In the genomic region with DNA sequence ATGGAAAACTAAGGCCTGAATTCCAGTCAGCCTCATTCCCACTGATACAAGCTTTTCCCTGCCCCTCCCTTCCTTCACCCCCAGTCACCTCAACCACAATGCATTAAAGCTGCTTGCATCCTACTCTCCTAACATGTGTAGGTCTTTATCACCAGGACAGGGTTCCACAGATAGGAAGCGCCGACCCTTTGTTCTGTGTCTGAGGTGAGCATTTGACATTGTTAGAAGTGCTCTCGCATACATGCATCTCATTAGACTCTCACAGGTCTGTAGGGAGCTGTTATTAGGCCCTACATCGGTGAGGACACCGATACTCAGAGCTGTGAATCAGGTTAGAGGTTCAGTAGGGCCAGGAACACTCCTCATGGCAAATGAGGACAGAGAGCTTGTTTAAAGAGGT, we compare ENCODE assay signal across 1 cellular context.
TF ChIP-seq lines count a peak whose summit lies in the region.

No MANE protein-coding gene starts in this region.

TF ChIP-seq in GM23338, 12 proteins besides CTCF, POLR2A, EP300 and RAD21:
- TF ChIP-seq ZNF462 (CRISPR knock-in tag; IDR thresholded peaks at IDR 0.05) = no peak
- TF ChIP-seq CREB1 (CRISPR knock-in tag; IDR thresholded peaks at IDR 0.05; ENCODE audit: low read depth) = no peak
- TF ChIP-seq ZNF331 (CRISPR knock-in tag; IDR thresholded peaks at IDR 0.05; ENCODE audit: low read depth) = no peak
- no peak for TF ChIP-seq EZH2phosphoT487 (IDR thresholded peaks at IDR 0.05; ENCODE audit: unreplicated experiment)
- TF ChIP-seq REST (IDR thresholded peaks at IDR 0.05; ENCODE audit: unreplicated experiment) = no peak
- TF ChIP-seq NANOG (IDR thresholded peaks at IDR 0.05; ENCODE audit: borderline replicate concordance) = no peak
- no peak for TF ChIP-seq JUNB (IDR thresholded peaks at IDR 0.05; ENCODE audit: unreplicated experiment)
- no peak for TF ChIP-seq ZNF114 (CRISPR knock-in tag; IDR thresholded peaks at IDR 0.05)
- TF ChIP-seq POLR2AphosphoS5 (IDR thresholded peaks at IDR 0.05; ENCODE audit: low read depth) = no peak
- no peak for TF ChIP-seq EZH2 (IDR thresholded peaks at IDR 0.05; ENCODE audit: low read depth, unreplicated experiment)
- TF ChIP-seq STAT1 (IDR thresholded peaks at IDR 0.05; ENCODE audit: unreplicated experiment) = no peak
- no peak for TF ChIP-seq ETS1 (IDR thresholded peaks at IDR 0.05)
